ENCODE assay signal across 13 cellular contexts in the genomic region with DNA sequence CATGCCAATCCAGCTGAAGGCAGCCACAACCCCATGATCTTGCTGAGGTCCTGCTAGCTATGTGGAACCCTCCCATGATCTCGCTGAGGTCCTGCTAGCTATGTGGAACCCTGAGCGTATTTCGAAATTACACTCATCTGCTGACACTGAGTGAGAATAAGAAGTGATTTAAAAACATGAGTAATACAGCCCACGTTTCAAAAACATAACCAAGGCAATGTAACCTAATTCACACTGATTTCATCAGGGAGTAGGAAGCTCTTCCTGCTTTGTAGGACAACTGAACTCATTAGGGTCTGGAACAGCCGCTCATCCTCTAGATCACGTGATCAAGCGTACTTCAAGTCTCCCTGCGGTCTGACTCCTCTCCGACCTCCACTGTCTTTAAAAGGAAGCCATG.
DNase-seq lines count a peak whose midpoint lies in the region; ATAC-seq and TF ChIP-seq lines count a peak whose summit lies in the region.
"Had no signal": no experiment of that assay in that cellular context is flagged by ENCODE, and none has a peak within 500 bp of the region (broad histone marks: within the 10 kb centered on the region; RNA-seq: fewer than 3 reads in every experiment).

No MANE protein-coding gene starts in this region.

- DNase-seq in DMS 273 (lab: John Stamatoyannopoulos, UW; ENCODE audit: unreplicated experiment) (peak; percentile 47), DMS 273 treated with DMSO at 0.1 percent for 48 hours (lab: John Stamatoyannopoulos, UW) (no peak), NOMO-1 treated with dmso at 0.1 percent for 144 hours (lab: John Stamatoyannopoulos, UW; ENCODE audit: unreplicated experiment) (peak; percentile 26), fibroblast of pulmonary artery (ENCODE audit: low read depth) (peak; percentile 59), putamen (ENCODE audit: low spot score) (peak; percentile 32), cortex of kidney (lab: John Stamatoyannopoulos, UW) (no peak), esophagus squamous epithelium (lab: John Stamatoyannopoulos, UW) (no peak)
- DNase-seq: Kasumi-1, kidney had no signal

- no peaks in the 10 kb centered on the region for H3K27me3 ChIP-seq in esophagus squamous epithelium

- H3K4me1 ChIP-seq in esophagus squamous epithelium: no peaks in the 10 kb centered on the region
- H3K4me1 ChIP-seq: prostate gland had no signal

- H3K27ac ChIP-seq in esophagus squamous epithelium: peak overlapping the region in 2 of 4 donors; percentile 6 to 21
- H3K27ac ChIP-seq: 22Rv1, prostate gland, VCaP had no signal

- 72% methylated on average over 9 of the region's 9 CpGs for WGBS in esophagus squamous epithelium, 2 donors

- intact Hi-C loops in esophagus squamous epithelium (cut with DNase I): no loop called here

- no peaks in the 10 kb centered on the region for H3K9me3 ChIP-seq in esophagus squamous epithelium
- H3K9me3 ChIP-seq: prostate gland had no signal

- no peak for TF ChIP-seq POLR2A in esophagus squamous epithelium (IDR thresholded peaks at IDR 0.05)

- H3K36me3 ChIP-seq in esophagus squamous epithelium: peaks cover 0 to 65% (median 0%) of the 10 kb centered on the region in 3 donors
- H3K36me3 ChIP-seq: prostate gland had no signal

- ATAC-seq in GM21786 (IDR thresholded peaks at IDR 0.05; ENCODE audit: unreplicated experiment): no peak

- no peak overlapping the region for H3K4me3 ChIP-seq in fibroblast of pulmonary artery (replicated peaks; ENCODE audit: low read depth, low read length)
- H3K4me3 ChIP-seq in esophagus squamous epithelium: no peak overlapping the region
- H3K4me3 ChIP-seq: prostate gland had no signal

- TF ChIP-seq CTCF in fibroblast of pulmonary artery (IDR thresholded peaks at IDR 0.05; ENCODE audit: low read length, missing control alignments): no peak
- no peak for TF ChIP-seq CTCF in esophagus squamous epithelium (IDR thresholded peaks at IDR 0.05)

Comparison
In these comparisons a context has a peak if more than half of its experiments do, and no peak if none do; other contexts are left out.
1. DNase-seq: peak in DMS 273 (single experiment), NOMO-1 treated with dmso at 0.1 percent for 144 hours (single experiment), fibroblast of pulmonary artery (single experiment) and putamen (single experiment); none in DMS 273 treated with DMSO at 0.1 percent for 48 hours (single experiment), cortex of kidney (single experiment) and esophagus squamous epithelium (single experiment).